In the genomic region with DNA sequence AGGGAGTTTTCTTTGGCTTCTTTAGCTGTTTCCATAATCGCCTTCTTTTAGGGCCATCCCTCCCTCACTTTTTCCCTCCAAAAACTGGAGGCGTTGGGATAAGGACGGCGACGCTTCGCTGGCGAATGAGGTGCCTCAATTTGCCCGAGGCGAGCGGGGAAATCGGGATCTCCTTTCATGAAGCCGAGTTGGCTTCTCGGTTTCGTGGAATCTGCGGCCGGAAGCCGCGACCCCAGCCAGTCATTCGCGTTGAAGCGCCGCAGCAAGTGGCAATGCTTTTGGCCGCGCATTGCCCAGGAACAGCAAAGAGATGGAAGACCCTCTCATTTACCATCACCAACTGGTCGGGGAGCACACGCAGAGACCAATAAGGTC, we compare ENCODE assay signal across 8 cellular contexts. TPM values are rescaled to one million over a fixed set of nuclear protein-coding genes. Genes with fewer than 3 reads are reported as not detected.
DNase-seq lines count a peak whose midpoint lies in the region; ATAC-seq and TF ChIP-seq lines count a peak whose summit lies in the region.

No MANE protein-coding gene starts in this region.

- H3K9me3 ChIP-seq in DND-41 (ENCODE audit: insufficient read depth, low read length, severe bottlenecking) (no peaks in the 10 kb centered on the region), MM.1S (replicated peaks; ENCODE audit: insufficient read depth, low read length) (no peaks in the 10 kb centered on the region)

- H3K27me3 Mint-ChIP-seq in progenitor cell of endocrine pancreas, result peaks cover 86% of the 10 kb centered on the region

- peaks cover 32% of the 10 kb centered on the region for H3K27me3 ChIP-seq in DND-41 (ENCODE audit: insufficient read depth, low read length, poor library complexity)
- peaks cover 8% of the 10 kb centered on the region for H3K27me3 ChIP-seq in MM.1S (replicated peaks; ENCODE audit: insufficient read depth, low read length)

- H3F3A ChIP-seq in MM.1S (ENCODE audit: insufficient read depth, low read length), result no peaks in the 10 kb centered on the region

- H3K27ac Mint-ChIP-seq in progenitor cell of endocrine pancreas, result peak overlapping the region; percentile 90

- peak overlapping the region; percentile 87 for H3K4me3 Mint-ChIP-seq in progenitor cell of endocrine pancreas (ENCODE audit: low read depth)

- H3K4me2 ChIP-seq in DND-41 (ENCODE audit: insufficient read depth, low read length), result peak overlapping the region; percentile 66
- peak overlapping the region; percentile 81 for H3K4me2 ChIP-seq in MM.1S (ENCODE audit: low read depth, low read length)

- H4K20me1 ChIP-seq in DND-41 (ENCODE audit: insufficient read depth, low read length) (no peaks in the 10 kb centered on the region; the same call in 1 of the 2 replicates), MM.1S (ENCODE audit: insufficient read depth, low read length) (no peaks in the 10 kb centered on the region)

- H3K36me3 ChIP-seq in DND-41 (ENCODE audit: insufficient read depth, low read length) (no peaks in the 10 kb centered on the region), MM.1S (replicated peaks; ENCODE audit: insufficient read depth, low read length) (no peaks in the 10 kb centered on the region)

- H2AFZ ChIP-seq in DND-41 (ENCODE audit: low read depth, low read length) (no peak overlapping the region), MM.1S (ENCODE audit: low read length) (peak overlapping the region; percentile 87)

- no peak overlapping the region for H3K27ac ChIP-seq in DND-41 (ENCODE audit: low read length)
- H3K27ac ChIP-seq in MM.1S (ENCODE audit: low read length), result peak overlapping the region; percentile 29; the same call in 1 of the 2 replicates

- H3K4me1 Mint-ChIP-seq in progenitor cell of endocrine pancreas (ENCODE audit: low read depth), result peaks cover 30% of the 10 kb centered on the region

- DNase-seq in DND-41 (no peak), MM.1S (no peak), epithelial cell of esophagus (ENCODE audit: low read depth) (peak; percentile 29), progenitor cell of endocrine pancreas (ENCODE audit: low spot score, unreplicated experiment) (no peak), RKO (ENCODE audit: low spot score) (no peak), dermis blood vessel endothelial cell (no peak), medulla oblongata (ENCODE audit: extremely low spot score) (no peak), NCI-H2196 treated with DMSO at 0.1 percent for 48 hours (lab: John Stamatoyannopoulos, UW; ENCODE audit: unreplicated experiment) (no peak)

- ATAC-seq in DND-41 (ENCODE audit: insufficient read depth, low read depth), result no peak

- no peak for TF ChIP-seq CTCF in DND-41 (IDR thresholded peaks at IDR 0.05; ENCODE audit: borderline replicate concordance, extremely low read depth, low read length, poor library complexity, severe bottlenecking)
- no peak for TF ChIP-seq CTCF in MM.1S (IDR thresholded peaks at IDR 0.05; ENCODE audit: low read length)
- TF ChIP-seq CTCF in epithelial cell of esophagus (IDR thresholded peaks at IDR 0.05; ENCODE audit: insufficient read depth, low read depth, low read length, missing control alignments), result no peak
- no peak for TF ChIP-seq CTCF in progenitor cell of endocrine pancreas (IDR thresholded peaks at IDR 0.05; ENCODE audit: unreplicated experiment)

- H3K79me2 ChIP-seq in DND-41 (ENCODE audit: insufficient read depth, low read length), result no peaks in the 10 kb centered on the region
- no peaks in the 10 kb centered on the region for H3K79me2 ChIP-seq in MM.1S (ENCODE audit: low read length)

- H3K9me2 ChIP-seq in MM.1S (replicated peaks; ENCODE audit: insufficient read depth, low read length), result no peaks in the 10 kb centered on the region

- H3K9me3 Mint-ChIP-seq in progenitor cell of endocrine pancreas (ENCODE audit: low read depth), result no peaks in the 10 kb centered on the region

- H3K36me3 Mint-ChIP-seq in progenitor cell of endocrine pancreas (ENCODE audit: insufficient read depth), result no peaks in the 10 kb centered on the region

- no peak overlapping the region for H3K9ac ChIP-seq in DND-41 (ENCODE audit: low read depth, low read length)
- peak overlapping the region; percentile 60 for H3K9ac ChIP-seq in MM.1S (ENCODE audit: low read length)

- H3K4me1 ChIP-seq in DND-41 (ENCODE audit: insufficient read depth, low read length) (peaks cover 13% of the 10 kb centered on the region), MM.1S (ENCODE audit: low read length) (no peaks in the 10 kb centered on the region)

- H3K4me3 ChIP-seq in DND-41 (ENCODE audit: low read depth in 1 of 2, low read length in 2 of 2) (peak overlapping the region in 1 of 2 experiments; percentile 51; a peak in 1 of 4 replicates), MM.1S (ENCODE audit: low read length) (peak overlapping the region; percentile 70), epithelial cell of esophagus (ENCODE audit: low read length) (peak overlapping the region; percentile 77)

RNA-seq across cellular contexts. Expression of gene SIX1, which starts 8.3 kb away (rescaled TPM):
- 0.79 and 1.0 TPM in 2 replicates for total RNA-seq in progenitor cell of endocrine pancreas
- total RNA-seq in dermis blood vessel endothelial cell, result 0.17 TPM in 1 of 2 replicates, not detected in the other
